In genomic region chr20:33401042-33401921, GRCh38 we compare ENCODE assay signal across 1 cellular context.
TF ChIP-seq lines count a peak whose summit lies in the region.

A gene with protein sequence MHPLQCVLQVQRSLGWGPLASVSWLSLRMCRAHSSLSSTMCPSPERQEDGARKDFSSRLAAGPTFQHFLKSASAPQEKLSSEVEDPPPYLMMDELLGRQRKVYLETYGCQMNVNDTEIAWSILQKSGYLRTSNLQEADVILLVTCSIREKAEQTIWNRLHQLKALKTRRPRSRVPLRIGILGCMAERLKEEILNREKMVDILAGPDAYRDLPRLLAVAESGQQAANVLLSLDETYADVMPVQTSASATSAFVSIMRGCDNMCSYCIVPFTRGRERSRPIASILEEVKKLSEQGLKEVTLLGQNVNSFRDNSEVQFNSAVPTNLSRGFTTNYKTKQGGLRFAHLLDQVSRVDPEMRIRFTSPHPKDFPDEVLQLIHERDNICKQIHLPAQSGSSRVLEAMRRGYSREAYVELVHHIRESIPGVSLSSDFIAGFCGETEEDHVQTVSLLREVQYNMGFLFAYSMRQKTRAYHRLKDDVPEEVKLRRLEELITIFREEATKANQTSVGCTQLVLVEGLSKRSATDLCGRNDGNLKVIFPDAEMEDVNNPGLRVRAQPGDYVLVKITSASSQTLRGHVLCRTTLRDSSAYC (minus strand): TSS chr20:33401519. CDS start chr20:33397064, 4,455 bp downstream.

TF ChIP-seq in HepG2, 621 proteins besides CTCF, POLR2A, EP300 and RAD21 (continued from another document and continues in another):
- peak; percentile 52; the same call in 1 of the 2 replicates for TF ChIP-seq CBX2 (IDR thresholded peaks at IDR 0.05; ENCODE audit: low read depth, low read length)
- TF ChIP-seq CBX2 (CRISPR knock-in tag; IDR thresholded peaks at IDR 0.05; ENCODE audit: low read depth) = peak; percentile 92; the same call in 1 of the 2 replicates
- peak in 1 of 2 experiments; percentile 100; a peak in 3 of 4 replicates for TF ChIP-seq KLF16 (CRISPR knock-in tag; IDR thresholded peaks at IDR 0.05)
- no peak for TF ChIP-seq SOX6 (IDR thresholded peaks at IDR 0.05)
- peak; percentile 79; the same call in 1 of the 2 replicates for TF ChIP-seq SOX6 (CRISPR knock-in tag; IDR thresholded peaks at IDR 0.05)
- peak; percentile 99 for TF ChIP-seq ZNF331 (CRISPR knock-in tag; IDR thresholded peaks at IDR 0.05)
- peak; percentile 94; the same call in 1 of the 2 replicates for TF ChIP-seq ZFP37 (CRISPR knock-in tag; IDR thresholded peaks at IDR 0.05; ENCODE audit: borderline replicate concordance)
- peak; percentile 85 for TF ChIP-seq ZBTB21 (CRISPR knock-in tag; IDR thresholded peaks at IDR 0.05)
- peak; percentile 17; the same call in 1 of the 2 replicates for TF ChIP-seq ZNF709 (CRISPR knock-in tag; IDR thresholded peaks at IDR 0.05)
- TF ChIP-seq, protein P1, sequence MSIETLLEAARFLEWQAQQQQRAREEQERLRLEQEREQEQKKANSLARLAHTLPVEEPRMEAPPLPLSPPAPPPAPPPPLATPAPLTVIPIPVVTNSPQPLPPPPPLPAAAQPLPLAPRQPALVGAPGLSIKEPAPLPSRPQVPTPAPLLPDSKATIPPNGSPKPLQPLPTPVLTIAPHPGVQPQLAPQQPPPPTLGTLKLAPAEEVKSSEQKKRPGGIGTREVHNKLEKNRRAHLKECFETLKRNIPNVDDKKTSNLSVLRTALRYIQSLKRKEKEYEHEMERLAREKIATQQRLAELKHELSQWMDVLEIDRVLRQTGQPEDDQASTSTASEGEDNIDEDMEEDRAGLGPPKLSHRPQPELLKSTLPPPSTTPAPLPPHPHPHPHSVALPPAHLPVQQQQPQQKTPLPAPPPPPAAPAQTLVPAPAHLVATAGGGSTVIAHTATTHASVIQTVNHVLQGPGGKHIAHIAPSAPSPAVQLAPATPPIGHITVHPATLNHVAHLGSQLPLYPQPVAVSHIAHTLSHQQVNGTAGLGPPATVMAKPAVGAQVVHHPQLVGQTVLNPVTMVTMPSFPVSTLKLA (IDR thresholded peaks at IDR 0.05) = peak; percentile 40; the same call in 1 of the 2 replicates
- peak; percentile 91 for TF ChIP-seq ZNF781 (CRISPR knock-in tag; IDR thresholded peaks at IDR 0.05; ENCODE audit: borderline replicate concordance, not compliant biosample characterization)
- TF ChIP-seq ZNF3 (CRISPR knock-in tag; IDR thresholded peaks at IDR 0.05) = peak; percentile 61; the same call in 1 of the 2 replicates
- TF ChIP-seq ZNF598 (CRISPR knock-in tag; IDR thresholded peaks at IDR 0.05; ENCODE audit: borderline replicate concordance) = peak; percentile 97
- TF ChIP-seq DMAP1 (CRISPR knock-in tag; IDR thresholded peaks at IDR 0.05) = peak; percentile 99
- TF ChIP-seq, protein P2, sequence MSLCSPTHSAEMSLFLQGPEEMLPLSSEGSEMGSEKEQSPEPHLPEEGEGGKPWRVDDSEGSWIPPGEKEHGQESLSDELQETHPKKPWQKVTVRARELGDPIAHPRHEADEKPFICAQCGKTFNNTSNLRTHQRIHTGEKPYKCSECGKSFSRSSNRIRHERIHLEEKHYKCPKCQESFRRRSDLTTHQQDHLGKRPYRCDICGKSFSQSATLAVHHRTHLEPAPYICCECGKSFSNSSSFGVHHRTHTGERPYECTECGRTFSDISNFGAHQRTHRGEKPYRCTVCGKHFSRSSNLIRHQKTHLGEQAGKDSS (CRISPR knock-in tag; IDR thresholded peaks at IDR 0.05; ENCODE audit: borderline replicate concordance, low read depth) = peak; percentile 99
- TF ChIP-seq ZNF580 (CRISPR knock-in tag; IDR thresholded peaks at IDR 0.05; ENCODE audit: borderline replicate concordance, low read depth) = peak; percentile 100; the same call in 1 of the 2 replicates
- no peak for TF ChIP-seq HNRNPK (IDR thresholded peaks at IDR 0.05; ENCODE audit: low read depth, low read length, poor library complexity, severe bottlenecking)
- TF ChIP-seq U2AF1 (optimal IDR thresholded peaks at IDR 0.05; ENCODE audit: low read depth, low read length) = peak; percentile 100
- peak; percentile 30; the same call in 1 of the 2 replicates for TF ChIP-seq SUZ12 (IDR thresholded peaks at IDR 0.05; ENCODE audit: low read depth, low read length)
- TF ChIP-seq ARID5B (CRISPR knock-in tag; IDR thresholded peaks at IDR 0.05) = peak; percentile 93
- 0 out of 2 replicates have a peak, but pooled peaks have one; percentile 14 for TF ChIP-seq USF2 (IDR thresholded peaks at IDR 0.05; ENCODE audit: low read depth, low read length)
- peak; percentile 24; the same call in 1 of the 2 replicates for TF ChIP-seq USF2 (CRISPR knock-in tag; IDR thresholded peaks at IDR 0.05; ENCODE audit: borderline replicate concordance)
- TF ChIP-seq E2F1 (CRISPR knock-in tag; IDR thresholded peaks at IDR 0.05) = peak; percentile 77
- TF ChIP-seq ISL2 (CRISPR knock-in tag; IDR thresholded peaks at IDR 0.05) = peak; percentile 93
- TF ChIP-seq, protein P3, sequence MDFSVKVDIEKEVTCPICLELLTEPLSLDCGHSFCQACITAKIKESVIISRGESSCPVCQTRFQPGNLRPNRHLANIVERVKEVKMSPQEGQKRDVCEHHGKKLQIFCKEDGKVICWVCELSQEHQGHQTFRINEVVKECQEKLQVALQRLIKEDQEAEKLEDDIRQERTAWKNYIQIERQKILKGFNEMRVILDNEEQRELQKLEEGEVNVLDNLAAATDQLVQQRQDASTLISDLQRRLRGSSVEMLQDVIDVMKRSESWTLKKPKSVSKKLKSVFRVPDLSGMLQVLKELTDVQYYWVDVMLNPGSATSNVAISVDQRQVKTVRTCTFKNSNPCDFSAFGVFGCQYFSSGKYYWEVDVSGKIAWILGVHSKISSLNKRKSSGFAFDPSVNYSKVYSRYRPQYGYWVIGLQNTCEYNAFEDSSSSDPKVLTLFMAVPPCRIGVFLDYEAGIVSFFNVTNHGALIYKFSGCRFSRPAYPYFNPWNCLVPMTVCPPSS (IDR thresholded peaks at IDR 0.05) = no peak
- peak; percentile 94 for TF ChIP-seq PPARG (CRISPR knock-in tag; conservative IDR thresholded peaks at IDR 0.05)
- TF ChIP-seq ZNF746 (CRISPR knock-in tag; IDR thresholded peaks at IDR 0.05) = peak; percentile 78; the same call in 1 of the 2 replicates
- TF ChIP-seq HMGA1 (CRISPR knock-in tag; conservative IDR thresholded peaks at IDR 0.05) = no peak
- TF ChIP-seq SMYD3 (CRISPR knock-in tag; IDR thresholded peaks at IDR 0.05) = peak; percentile 98
- peak; percentile 99 for TF ChIP-seq CCAR2 (optimal IDR thresholded peaks at IDR 0.05; ENCODE audit: low read depth, low read length)
- TF ChIP-seq, protein P4, sequence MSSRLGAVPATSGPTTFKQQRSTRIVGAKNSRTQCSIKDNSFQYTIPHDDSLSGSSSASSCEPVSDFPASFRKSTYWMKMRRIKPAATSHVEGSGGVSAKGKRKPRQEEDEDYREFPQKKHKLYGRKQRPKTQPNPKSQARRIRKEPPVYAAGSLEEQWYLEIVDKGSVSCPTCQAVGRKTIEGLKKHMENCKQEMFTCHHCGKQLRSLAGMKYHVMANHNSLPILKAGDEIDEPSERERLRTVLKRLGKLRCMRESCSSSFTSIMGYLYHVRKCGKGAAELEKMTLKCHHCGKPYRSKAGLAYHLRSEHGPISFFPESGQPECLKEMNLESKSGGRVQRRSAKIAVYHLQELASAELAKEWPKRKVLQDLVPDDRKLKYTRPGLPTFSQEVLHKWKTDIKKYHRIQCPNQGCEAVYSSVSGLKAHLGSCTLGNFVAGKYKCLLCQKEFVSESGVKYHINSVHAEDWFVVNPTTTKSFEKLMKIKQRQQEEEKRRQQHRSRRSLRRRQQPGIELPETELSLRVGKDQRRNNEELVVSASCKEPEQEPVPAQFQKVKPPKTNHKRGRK (CRISPR knock-in tag; IDR thresholded peaks at IDR 0.05) = peak; percentile 92
- peak; percentile 98 for TF ChIP-seq HOXA5 (CRISPR knock-in tag; IDR thresholded peaks at IDR 0.05)
- TF ChIP-seq SYNCRIP (IDR thresholded peaks at IDR 0.05; ENCODE audit: insufficient read depth, low read depth, low read length) = no peak
- TF ChIP-seq TARDBP (CRISPR knock-in tag; IDR thresholded peaks at IDR 0.05) = peak; percentile 100
- TF ChIP-seq ZNF550 (CRISPR knock-in tag; IDR thresholded peaks at IDR 0.05; ENCODE audit: borderline replicate concordance) = peak; percentile 95
- no peak for TF ChIP-seq NBN (conservative IDR thresholded peaks at IDR 0.05)
- TF ChIP-seq GABPA (IDR thresholded peaks at IDR 0.05; ENCODE audit: low read depth, low read length) = peak; percentile 100
- TF ChIP-seq GABPA (CRISPR knock-in tag; IDR thresholded peaks at IDR 0.05; ENCODE audit: low read depth) = peak; percentile 100
- peak; percentile 91 for TF ChIP-seq TEAD3 (CRISPR knock-in tag; optimal IDR thresholded peaks at IDR 0.05; ENCODE audit: borderline replicate concordance)
- TF ChIP-seq ZNF549 (CRISPR knock-in tag; IDR thresholded peaks at IDR 0.05) = no peak
- TF ChIP-seq TCF7L2 (IDR thresholded peaks at IDR 0.05; ENCODE audit: low read depth, low read length) = no peak
- TF ChIP-seq ZNF260 (CRISPR knock-in tag; IDR thresholded peaks at IDR 0.05; ENCODE audit: borderline replicate concordance, low read depth) = no peak; the same call in 1 of the 2 replicates
- TF ChIP-seq GATAD1 (CRISPR knock-in tag; IDR thresholded peaks at IDR 0.05) = peak; percentile 100
- 0 out of 2 replicates have a peak, but pooled peaks have one; percentile 15 for TF ChIP-seq ZNF605 (CRISPR knock-in tag; IDR thresholded peaks at IDR 0.05)
- TF ChIP-seq, protein P5, sequence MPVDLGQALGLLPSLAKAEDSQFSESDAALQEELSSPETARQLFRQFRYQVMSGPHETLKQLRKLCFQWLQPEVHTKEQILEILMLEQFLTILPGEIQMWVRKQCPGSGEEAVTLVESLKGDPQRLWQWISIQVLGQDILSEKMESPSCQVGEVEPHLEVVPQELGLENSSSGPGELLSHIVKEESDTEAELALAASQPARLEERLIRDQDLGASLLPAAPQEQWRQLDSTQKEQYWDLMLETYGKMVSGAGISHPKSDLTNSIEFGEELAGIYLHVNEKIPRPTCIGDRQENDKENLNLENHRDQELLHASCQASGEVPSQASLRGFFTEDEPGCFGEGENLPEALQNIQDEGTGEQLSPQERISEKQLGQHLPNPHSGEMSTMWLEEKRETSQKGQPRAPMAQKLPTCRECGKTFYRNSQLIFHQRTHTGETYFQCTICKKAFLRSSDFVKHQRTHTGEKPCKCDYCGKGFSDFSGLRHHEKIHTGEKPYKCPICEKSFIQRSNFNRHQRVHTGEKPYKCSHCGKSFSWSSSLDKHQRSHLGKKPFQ (CRISPR knock-in tag; IDR thresholded peaks at IDR 0.05; ENCODE audit: insufficient replicate concordance) = peak; percentile 94
- TF ChIP-seq WIZ (CRISPR knock-in tag; IDR thresholded peaks at IDR 0.05) = peak; percentile 94
- TF ChIP-seq GFI1 (CRISPR knock-in tag; IDR thresholded peaks at IDR 0.05; ENCODE audit: borderline replicate concordance) = peak; percentile 83
- peak; percentile 98 for TF ChIP-seq GTF3A (CRISPR knock-in tag; conservative IDR thresholded peaks at IDR 0.05)
- TF ChIP-seq PTBP1 (IDR thresholded peaks at IDR 0.05; ENCODE audit: low read depth, low read length, poor library complexity, severe bottlenecking) = peak; percentile 76
- TF ChIP-seq REPIN1 (CRISPR knock-in tag; IDR thresholded peaks at IDR 0.05; ENCODE audit: borderline replicate concordance, low read depth) = peak; percentile 100
